8 cellular contexts compared by ENCODE assay signal in the genomic region with DNA sequence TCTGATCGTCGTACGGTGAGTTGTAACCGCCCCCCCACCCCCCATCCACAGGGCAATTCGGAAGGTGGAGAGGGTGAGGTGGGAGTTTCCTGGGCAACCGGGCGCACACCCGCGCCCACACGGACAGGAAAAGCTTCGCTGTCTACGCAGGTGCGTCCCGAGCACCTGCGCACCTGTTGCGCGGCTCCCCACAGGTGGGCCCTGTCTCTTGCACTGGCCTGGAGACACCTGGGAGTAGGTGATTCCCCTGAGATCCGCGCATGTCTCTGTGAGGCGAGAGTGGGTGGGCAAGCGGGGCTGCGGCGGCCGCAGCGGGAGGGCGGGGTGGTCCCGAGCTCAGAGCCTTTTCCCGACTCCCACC. TPM values are rescaled to one million over a fixed set of nuclear protein-coding genes. Genes with fewer than 3 reads are reported as not detected.
DNase-seq lines count a peak whose midpoint lies in the region; ATAC-seq, FAIRE-seq and TF ChIP-seq lines count a peak whose summit lies in the region.

No MANE protein-coding gene starts in this region.

- FAIRE-seq in GM12878 (lab: Jason Lieb, UNC) (no peak), urothelium cell line (lab: Jason Lieb, UNC) (no peak)

- SMC1A ChIA-PET in GM12878 (lab: Charles Lee; ENCODE audit: uncharacterized antibody, unreplicated experiment): no interaction called here

- no peak for TF ChIP-seq EP300 in GM12878 (IDR thresholded peaks at IDR 0.05; ENCODE audit: borderline replicate concordance in 1 of 2, control insufficient read depth in 1 of 2, low read depth in 2 of 2, low read length in 2 of 2)

- WGBS in GM12878 (ENCODE audit: insufficient coverage, insufficient replicate concordance, low lambda C conversion rate, missing lambda C conversion rate): 11% methylated on average over 16 of the region's 28 CpGs
- no CpG with 5 or more reads among the region's 28 CpGs for WGBS in neuronal stem cell (ENCODE audit: extremely low coverage in 2 of 2, insufficient read length in 2 of 2, insufficient replicate concordance in 1 of 2), 2 donors

- no peak overlapping the region for H2BK12ac ChIP-seq in neuronal stem cell (ENCODE audit: low read length)

- in situ Hi-C loops in GM12878 (cut with MboI): no loop called here

- intact Hi-C loops in GM12878 (cut with micrococcal nuclease; ENCODE audit: unreplicated experiment): no loop called here

- POLR2A ChIA-PET in GM12878 (lab: Charles Lee): no interaction called here

- ATAC-seq in HG03520 (IDR thresholded peaks at IDR 0.05; ENCODE audit: unreplicated experiment) (peak; percentile 13), GM12878 (no peak; the same call in 2 of the 3 replicates)

- BruUV-seq in GM12878 (replicated peaks; lab: Mats Ljungman, UMichigan): no TSS peak

- H3K36me3 ChIP-seq in GM12878 (ENCODE audit: control insufficient read depth in 2 of 2, insufficient read depth in 2 of 2, low read length in 1 of 2): no peaks in the 10 kb centered on the region
- H3K36me3 ChIP-seq in neuronal stem cell (replicated peaks in 1 of 2; ENCODE audit: control insufficient read depth in 2 of 2, insufficient read depth in 2 of 2, low read length in 2 of 2): no peaks in the 10 kb centered on the region

- H4K8ac ChIP-seq in neuronal stem cell (ENCODE audit: low read depth, low read length): no peak overlapping the region

- H2BK120ac ChIP-seq in neuronal stem cell (ENCODE audit: low read depth, low read length): no peak overlapping the region

- 0 out of 2 replicates have a peak overlapping the region, but pooled peaks have one; percentile 7 for H2AFZ ChIP-seq in GM12878 (ENCODE audit: control insufficient read depth, low read depth, low read length)
- H2AFZ ChIP-seq in neuronal stem cell (ENCODE audit: low read length): peak overlapping the region; percentile 83

- H3K4me2 ChIP-seq in GM12878 (ENCODE audit: control insufficient read depth, insufficient read depth) (peak overlapping the region; percentile 89), neuronal stem cell (ENCODE audit: insufficient read depth, low read length, poor library complexity, severe bottlenecking) (peak overlapping the region; percentile 98)

- no peak overlapping the region for H2BK5ac ChIP-seq in neuronal stem cell (ENCODE audit: low read length)

- no peak overlapping the region for H4K91ac ChIP-seq in neuronal stem cell (ENCODE audit: low read depth, low read length, poor library complexity)

- no peaks in the 10 kb centered on the region for H3K79me1 ChIP-seq in neuronal stem cell (ENCODE audit: low read depth, low read length)

- H3K4me3 ChIP-seq in GM08714 (ENCODE audit: low read length) (peak overlapping the region; percentile 54; the same call in 1 of the 2 replicates), GM12878 (peak overlapping the region; percentile 57; the same call in 1 of the 2 replicates), neuronal stem cell (ENCODE audit: low read length in 2 of 2) (peak overlapping the region; percentile 37 to 68)

- no peaks in the 10 kb centered on the region for H3K79me2 ChIP-seq in GM12878 (ENCODE audit: control insufficient read depth, insufficient read depth, low read length)

- no peak overlapping the region for H3K14ac ChIP-seq in neuronal stem cell (ENCODE audit: low read length)

- H3K4ac ChIP-seq in neuronal stem cell (ENCODE audit: low read length): no peak overlapping the region

- peaks cover 22 to 25% of the 10 kb centered on the region in 2 experiments for H3K27me3 ChIP-seq in GM12878 (replicated peaks in 1 of 2; ENCODE audit: control insufficient read depth in 2 of 2, insufficient read depth in 2 of 2, low read length in 1 of 2)
- H3K27me3 ChIP-seq in neuronal stem cell (ENCODE audit: control insufficient read depth in 3 of 3, insufficient read depth in 3 of 3, low read depth in 1 of 3, low read length in 3 of 3): peaks cover 24 to 84% (median 45%) of the 10 kb centered on the region in 3 experiments

- H3K27ac ChIP-seq in GM12878 (ENCODE audit: control insufficient read depth, insufficient read depth): no peak overlapping the region
- no peak overlapping the region for H3K27ac ChIP-seq in neuronal stem cell (replicated peaks; ENCODE audit: low read length)

- no peak for TF ChIP-seq CTCF in GM12878 (IDR thresholded peaks at IDR 0.05 in 2 of 3, conservative IDR thresholded peaks at IDR 0.05 in 1 of 3; ENCODE audit: control insufficient read depth in 2 of 3, extremely low read depth in 1 of 3, insufficient read depth in 1 of 3, low read depth in 3 of 3, low read length in 3 of 3)

- peaks cover 4% of the 10 kb centered on the region; the same call in 1 of the 2 replicates for H3K4me1 ChIP-seq in GM12878 (ENCODE audit: control insufficient read depth, insufficient read depth, low read length)
- H3K4me1 ChIP-seq in neuronal stem cell (ENCODE audit: control insufficient read depth in 2 of 2, insufficient read depth in 1 of 2, low read depth in 1 of 2, low read length in 2 of 2): peaks cover 4 to 13% of the 10 kb centered on the region in 2 donors

- H3K9me3 ChIP-seq in GM12878 (replicated peaks; ENCODE audit: control insufficient read depth, insufficient read depth, low read length) (no peaks in the 10 kb centered on the region), neuronal stem cell (replicated peaks in 1 of 2; ENCODE audit: control insufficient read depth in 2 of 2, insufficient read depth in 1 of 2, low read depth in 1 of 2, low read length in 2 of 2) (peaks cover 2 to 5% of the 10 kb centered on the region in 2 donors)

- no peak for TF ChIP-seq POLR2A in GM12878 (IDR thresholded peaks at IDR 0.05; ENCODE audit: low read depth, low read length)

- no peak overlapping the region for H2BK15ac ChIP-seq in neuronal stem cell (ENCODE audit: low read length)

- H2AK5ac ChIP-seq in neuronal stem cell (ENCODE audit: low read depth, low read length): peak overlapping the region; percentile 68

- peak overlapping the region; percentile 92 for H3K18ac ChIP-seq in neuronal stem cell (ENCODE audit: low read length)

- H3K9ac ChIP-seq in GM12878 (ENCODE audit: control insufficient read depth, insufficient read depth, low read length) (no peak overlapping the region), neuronal stem cell (ENCODE audit: low read depth, low read length, poor library complexity) (no peak overlapping the region)

- H4K20me1 ChIP-seq in GM12878 (ENCODE audit: control insufficient read depth, insufficient read depth): no peaks in the 10 kb centered on the region; the same call in none of the 2 replicates

- RAD21 ChIA-PET in GM12878 (lab: Charles Lee; ENCODE audit: unreplicated experiment): no interaction called here

- CTCF ChIA-PET in GM12878 (lab: Yijun Ruan, JAX): no interaction called here

- TF ChIP-seq RAD21 in GM12878 (IDR thresholded peaks at IDR 0.05; ENCODE audit: insufficient read depth, low read depth, low read length): no peak

- peak overlapping the region; percentile 34 for H3K23ac ChIP-seq in neuronal stem cell (ENCODE audit: low read depth, low read length, poor library complexity)

- DNase-seq in GM12878 (ENCODE audit: low read depth, low spot score): no peak
- no peak for DNase-seq in neuronal stem cell (ENCODE audit: low spot score)
- DNase-seq in effector CD8-positive, alpha-beta T cell (lab: John Stamatoyannopoulos, UW): no peak
- no peak for DNase-seq in activated CD8-positive, alpha-beta memory T cell treated with anti-CD3 and anti-CD28 coated beads for 24 hours
- DNase-seq in OCI-M1 (lab: John Stamatoyannopoulos, UW): no peak
- no peak for DNase-seq in urothelium cell line (ENCODE audit: low spot score)

TF ChIP-seq in GM12878, 131 proteins besides CTCF, POLR2A, EP300 and RAD21:
- TF ChIP-seq TCF12 (IDR thresholded peaks at IDR 0.05; ENCODE audit: low read depth, low read length) (0 out of 2 replicates have a peak, but pooled peaks have one; percentile 11), ATF7 (IDR thresholded peaks at IDR 0.05; ENCODE audit: low read depth) (no peak)

RNA-seq across cellular contexts. Expression of a gene that starts 0.5 kb away (rescaled TPM):
- total RNA-seq in GM12878 (2013; cell fraction: nucleolus; rRNA removed): 0.66 and 1.8 TPM in 2 replicates
- total RNA-seq in GM12878 (2014; rRNA removed): 0.05 and 0.06 TPM in 2 replicates
- 0.04 and 0.09 TPM in 2 replicates for total RNA-seq in GM12878 (2014; rRNA removed; fragmentation: Illumina TruSeq; extraction: Trizol)
- total RNA-seq in GM12878 (2021): not detected in 2 replicates
- polyA plus RNA-seq in GM12878 (2011; ENCODE audit: low read depth): 2.1 TPM
- 0.34 and 0.36 TPM in 2 replicates for polyA plus RNA-seq in GM12878 (2011; rRNA removed)
- 0.06 and 0.18 TPM in 2 replicates for polyA plus RNA-seq in GM12878 (2011; cell fraction: cytosol; rRNA removed)
- polyA plus RNA-seq in GM12878 (2011; cell fraction: nucleus; rRNA removed): 1.3 TPM in 2 replicates
- polyA plus RNA-seq in GM12878 (2012): 1.6 and 2.1 TPM in 2 replicates
- polyA plus RNA-seq in GM12878 (2014; fragmentation: Illumina TruSeq; extraction: Trizol): 0.06 and 0.09 TPM in 2 replicates
- polyA plus RNA-seq in GM12878 (2014; fragmentation: Nextera tagmentation; extraction: Ambion mirVana): under 1 TPM; 0.24 to 0.42 TPM
- polyA plus RNA-seq in GM12878 (2014; rRNA removed): 0.13 TPM in 1 of 2 replicates, not detected in the other
- 1 to 10 TPM; 1.2 to 1.5 TPM for polyA plus RNA-seq in GM12878 (2016; fragmentation: Nextera tagmentation; extraction: Ambion mirVana)
- polyA minus RNA-seq in GM12878 (2011; rRNA and poly(A)+ RNA removed): 0.05 and 0.07 TPM in 2 replicates
- polyA minus RNA-seq in GM12878 (2011; cell fraction: cytosol; rRNA and poly(A)+ RNA removed): not detected in 2 replicates
- polyA minus RNA-seq in GM12878 (2011; cell fraction: nucleus; rRNA and poly(A)+ RNA removed): 0.12 TPM in 1 of 2 replicates, not detected in the other
- 0.15 TPM for polyA plus RNA-seq in neuronal stem cell (2013, experiment 1 of 2)
- 0.21 TPM for polyA plus RNA-seq in neuronal stem cell (2013, experiment 2 of 2)

RNA-seq across cellular contexts. Expression of a gene that starts 31.2 kb away (rescaled TPM):
- 47.3 and 75.2 TPM in 2 replicates for total RNA-seq in GM12878 (2013; cell fraction: nucleolus; rRNA removed)
- total RNA-seq in GM12878 (2014; rRNA removed): 30.8 and 31.5 TPM in 2 replicates
- total RNA-seq in GM12878 (2014; rRNA removed; fragmentation: Illumina TruSeq; extraction: Trizol): 35.4 and 38.6 TPM in 2 replicates
- 25.7 and 29.2 TPM in 2 replicates for total RNA-seq in GM12878 (2021)
- 8.9 TPM for polyA plus RNA-seq in GM12878 (2011; ENCODE audit: low read depth)
- polyA plus RNA-seq in GM12878 (2011; rRNA removed): 36.6 and 39.3 TPM in 2 replicates
- polyA plus RNA-seq in GM12878 (2011; cell fraction: cytosol; rRNA removed): 17.6 and 20.2 TPM in 2 replicates
- polyA plus RNA-seq in GM12878 (2011; cell fraction: nucleus; rRNA removed): 15.3 and 21.3 TPM in 2 replicates
- polyA plus RNA-seq in GM12878 (2012): 12.8 and 14.7 TPM in 2 replicates
- polyA plus RNA-seq in GM12878 (2014; fragmentation: Illumina TruSeq; extraction: Trizol): 37.9 and 45.2 TPM in 2 replicates
- 10 to 100 TPM; 21.2 to 22.7 TPM for polyA plus RNA-seq in GM12878 (2014; fragmentation: Nextera tagmentation; extraction: Ambion mirVana)
- polyA plus RNA-seq in GM12878 (2014; rRNA removed): 20.8 and 23.4 TPM in 2 replicates
- 10 to 100 TPM; 42.9 to 44.5 TPM for polyA plus RNA-seq in GM12878 (2016; fragmentation: Nextera tagmentation; extraction: Ambion mirVana)
- 47.8 and 54.8 TPM in 2 replicates for polyA minus RNA-seq in GM12878 (2011; rRNA and poly(A)+ RNA removed)
- polyA minus RNA-seq in GM12878 (2011; cell fraction: cytosol; rRNA and poly(A)+ RNA removed): 15.2 and 17.7 TPM in 2 replicates
- polyA minus RNA-seq in GM12878 (2011; cell fraction: nucleus; rRNA and poly(A)+ RNA removed): 17.4 and 25.3 TPM in 2 replicates
- polyA plus RNA-seq in neuronal stem cell (2013, experiment 1 of 2): 15.2 TPM
- polyA plus RNA-seq in neuronal stem cell (2013, experiment 2 of 2): 15.6 TPM
